ENCODE assay signal across 8 cellular contexts in genomic region chr12:90253674-90254181, GRCh38.
DNase-seq lines count a peak whose midpoint lies in the region; ATAC-seq and TF ChIP-seq lines count a peak whose summit lies in the region.

No MANE protein-coding gene starts in this region.

- no peak overlapping the region for H3K4me3 ChIP-seq in sigmoid colon

- peak overlapping the region in 1 of 4 donors; percentile 38 for H3K27ac ChIP-seq in sigmoid colon

- no peak overlapping the region for H3K27ac Mint-ChIP-seq in activated T-helper 17 cell treated with anti-CD3 and anti-CD28 coated beads, Interleukin-2, amount 50 U/mL, for 72 hours

- H3K27me3 Mint-ChIP-seq in activated T-helper 17 cell treated with anti-CD3 and anti-CD28 coated beads, Interleukin-2, amount 50 U/mL, for 72 hours, result no peaks in the 10 kb centered on the region

- H3K9me3 ChIP-seq in sigmoid colon, result no peaks in the 10 kb centered on the region

- peak; percentile 100 for ATAC-seq in HG03159 (IDR thresholded peaks at IDR 0.05; ENCODE audit: unreplicated experiment)
- ATAC-seq in activated T-helper 17 cell treated with anti-CD3 and anti-CD28 coated beads, Interleukin-2, amount 50 U/mL, for 72 hours (replicated peaks), result peak; percentile 98

- H3K36me3 Mint-ChIP-seq in activated T-helper 17 cell treated with anti-CD3 and anti-CD28 coated beads, Interleukin-2, amount 50 U/mL, for 72 hours (ENCODE audit: low read depth), result no peaks in the 10 kb centered on the region

- WGBS in sigmoid colon, 2 donors, result 6 to 15% methylated on average over 8 of the region's 8 CpGs

- no peak for TF ChIP-seq POLR2A in sigmoid colon (IDR thresholded peaks at IDR 0.05)

- TF ChIP-seq CTCF in sigmoid colon (IDR thresholded peaks at IDR 0.05), result no peak

- DNase-seq in D341Med (ENCODE audit: low spot score), result peak; percentile 76
- DNase-seq in GM19240 (ENCODE audit: insufficient read length, low spot score), result peak; percentile 69
- DNase-seq in NOMO-1 treated with dmso at 0.1 percent for 144 hours (lab: John Stamatoyannopoulos, UW; ENCODE audit: unreplicated experiment), result peak; percentile 94
- DNase-seq in glomerular visceral epithelial cell (ENCODE audit: extremely low spot score), result peak; percentile 95
- peak; percentile 87 for DNase-seq in sigmoid colon
- DNase-seq in NCI-H1930 (lab: John Stamatoyannopoulos, UW), result no peak

- no peaks in the 10 kb centered on the region for H3K36me3 ChIP-seq in sigmoid colon

- peak overlapping the region; percentile 28 for H3K4me3 Mint-ChIP-seq in activated T-helper 17 cell treated with anti-CD3 and anti-CD28 coated beads, Interleukin-2, amount 50 U/mL, for 72 hours

- H3K4me1 Mint-ChIP-seq in activated T-helper 17 cell treated with anti-CD3 and anti-CD28 coated beads, Interleukin-2, amount 50 U/mL, for 72 hours, result no peaks in the 10 kb centered on the region

- H3K4me1 ChIP-seq in sigmoid colon, result peaks cover 0 to 7% (median 3%) of the 10 kb centered on the region in 4 donors

- H3K27me3 ChIP-seq in sigmoid colon, result no peaks in the 10 kb centered on the region

- intact Hi-C loops in sigmoid colon (cut with DNase I), result no loop called here

- no peaks in the 10 kb centered on the region for H3K9me3 Mint-ChIP-seq in activated T-helper 17 cell treated with anti-CD3 and anti-CD28 coated beads, Interleukin-2, amount 50 U/mL, for 72 hours

- no peak for TF ChIP-seq EP300 in sigmoid colon (IDR thresholded peaks at IDR 0.05)

Comparison
In these comparisons a context has a peak if more than half of its experiments do, and no peak if none do; other contexts are left out.
1. DNase-seq: peak in D341Med (single experiment), GM19240 (single experiment), NOMO-1 treated with dmso at 0.1 percent for 144 hours (single experiment), glomerular visceral epithelial cell (single experiment) and sigmoid colon (single experiment); none in NCI-H1930 (0 of 2).